In genomic region chr1:152752225-152752624, GRCh38 we compare ENCODE assay signal across 2 cellular contexts.
TF ChIP-seq lines count a peak whose summit lies in the region.

No MANE protein-coding gene starts in this region.

TF ChIP-seq in SK-N-SH, 30 proteins besides CTCF, POLR2A, EP300 and RAD21:
- TF ChIP-seq IRF3 (IDR thresholded peaks at IDR 0.05; ENCODE audit: low read depth, low read length) (no peak), NFIC (IDR thresholded peaks at IDR 0.05; ENCODE audit: borderline replicate concordance) (no peak), RCOR1 (IDR thresholded peaks at IDR 0.05; ENCODE audit: low read length) (no peak), TEAD4 (IDR thresholded peaks at IDR 0.05; ENCODE audit: borderline replicate concordance, insufficient read depth) (no peak), ELF1 (IDR thresholded peaks at IDR 0.05) (no peak), MXI1 (IDR thresholded peaks at IDR 0.05; ENCODE audit: low read depth, low read length) (no peak), CHD2 (IDR thresholded peaks at IDR 0.05; ENCODE audit: low read length, partially characterized antibody) (no peak), USF1 (IDR thresholded peaks at IDR 0.05; ENCODE audit: borderline replicate concordance, low read depth) (no peak), REST (IDR thresholded peaks at IDR 0.05; ENCODE audit: low read depth, low read length) (no peak), GABPA (IDR thresholded peaks at IDR 0.05; ENCODE audit: low read depth) (no peak), TAF1 (IDR thresholded peaks at IDR 0.05; ENCODE audit: borderline replicate concordance, low read depth, low read length) (no peak), ZBTB33 (IDR thresholded peaks at IDR 0.05; ENCODE audit: borderline replicate concordance, low read depth) (no peak), JUND (IDR thresholded peaks at IDR 0.05) (no peak)

TF ChIP-seq in SK-N-SH treated with all-trans-retinoic acid at 6 μM for 48 hours, 23 proteins besides CTCF, POLR2A, EP300 and RAD21 (continued from another document):
- TF ChIP-seq POU6F1 (CRISPR knock-in tag; IDR thresholded peaks at IDR 0.05; ENCODE audit: borderline replicate concordance, low read depth) = no peak
- no peak for TF ChIP-seq ARNTL (CRISPR knock-in tag; IDR thresholded peaks at IDR 0.05; ENCODE audit: borderline replicate concordance, low read depth)
- TF ChIP-seq BACH2 (CRISPR knock-in tag; IDR thresholded peaks at IDR 0.05; ENCODE audit: borderline replicate concordance) = no peak
- no peak for TF ChIP-seq RARB (CRISPR knock-in tag; IDR thresholded peaks at IDR 0.05)
- no peak for TF ChIP-seq ISL1 (CRISPR knock-in tag; IDR thresholded peaks at IDR 0.05)
- TF ChIP-seq TCF4 (CRISPR knock-in tag; IDR thresholded peaks at IDR 0.05; ENCODE audit: borderline replicate concordance) = no peak
- no peak for TF ChIP-seq ZNF8 (CRISPR knock-in tag; IDR thresholded peaks at IDR 0.05)
- TF ChIP-seq OSR1 (CRISPR knock-in tag; IDR thresholded peaks at IDR 0.05) = no peak
- no peak for TF ChIP-seq ZC3H10 (CRISPR knock-in tag; IDR thresholded peaks at IDR 0.05)
